In the genomic region with DNA sequence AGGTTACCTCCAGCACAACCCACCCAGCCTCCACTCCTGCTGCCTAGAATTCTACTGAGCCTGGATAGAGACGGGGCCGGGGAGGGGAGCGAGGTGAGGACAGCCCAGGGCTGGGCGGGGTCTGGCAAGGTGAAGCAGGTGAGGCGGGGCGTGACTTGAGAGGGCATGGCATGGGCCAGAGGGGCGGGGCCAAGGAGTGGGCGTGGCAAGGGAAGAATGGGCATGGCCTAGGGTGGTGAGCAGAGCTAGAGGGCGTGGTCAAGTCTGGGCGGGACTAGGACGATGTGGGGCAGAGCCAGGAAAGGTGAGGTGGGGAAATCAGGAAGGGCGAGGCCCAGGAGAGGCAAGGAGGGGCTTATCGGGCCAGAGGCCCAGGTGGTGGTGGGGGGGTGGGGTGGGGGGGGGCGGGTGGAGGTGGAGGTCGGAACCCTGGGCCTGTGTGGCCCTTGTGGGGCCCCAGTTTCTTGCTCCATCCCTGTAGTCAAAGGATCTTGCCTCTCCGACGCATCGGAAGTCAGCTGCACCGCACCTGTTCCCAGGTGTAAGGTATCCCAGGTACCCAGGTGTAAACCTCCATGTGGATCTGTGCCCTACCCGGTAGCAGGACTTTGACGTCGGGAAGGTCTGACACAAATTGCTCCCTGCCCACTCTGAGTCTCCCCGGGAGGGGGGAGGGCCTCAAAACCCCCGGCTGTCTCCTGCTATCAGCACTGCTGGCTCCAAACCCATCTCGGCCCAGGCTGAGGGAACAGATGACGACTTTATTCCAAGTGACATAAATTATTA, we compare ENCODE assay signal across 10 cellular contexts. TPM values are rescaled to one million over a fixed set of nuclear protein-coding genes. Genes with fewer than 3 reads are reported as not detected.
DNase-seq lines count a peak whose midpoint lies in the region; ATAC-seq and TF ChIP-seq lines count a peak whose summit lies in the region.
"Had no signal": no experiment of that assay in that cellular context is flagged by ENCODE, and none has a peak within 500 bp of the region (broad histone marks: within the 10 kb centered on the region; RNA-seq: fewer than 3 reads in every experiment).

No MANE protein-coding gene starts in this region.

- H3K27me3 ChIP-seq in neuronal stem cell (ENCODE audit: control insufficient read depth in 3 of 3, insufficient read depth in 3 of 3, low read depth in 1 of 3, low read length in 3 of 3) (peaks cover 0 to 2% (median 0%) of the 10 kb centered on the region in 3 experiments), esophagus muscularis mucosa (peaks cover 0 to 42% (median 6%) of the 10 kb centered on the region in 4 donors)

- DNase-seq in Daoy (ENCODE audit: low read depth) (peak; percentile 45), NCI-H2029 treated with DMSO at 0.1 percent for 48 hours (lab: John Stamatoyannopoulos, UW) (peak; percentile 51), MCF 10A (ENCODE audit: unreplicated experiment) (peak; percentile 77), neuronal stem cell (ENCODE audit: low spot score) (no peak), esophagus muscularis mucosa (ENCODE audit: extremely low spot score) (no peak)
- DNase-seq: activated naive CD8-positive, alpha-beta T cell treated with anti-CD3 and anti-CD28 coated beads, Interleukin-2, amount 10 ng/mL, durations not matched to agents 7 days and 5 days had no signal

- H3K27me3 Mint-ChIP-seq in MCF 10A (ENCODE audit: insufficient read depth, unreplicated experiment) = peaks cover 11% of the 10 kb centered on the region

- no peak overlapping the region for H3K18ac ChIP-seq in neuronal stem cell (ENCODE audit: low read length)

- H3K79me1 ChIP-seq in neuronal stem cell (ENCODE audit: low read depth, low read length) = peaks cover 2% of the 10 kb centered on the region

- no peak overlapping the region for H2BK12ac ChIP-seq in neuronal stem cell (ENCODE audit: low read length)

- no peaks in the 10 kb centered on the region for H3K36me3 Mint-ChIP-seq in MCF 10A (ENCODE audit: insufficient read depth, unreplicated experiment)

- H3K4me1 ChIP-seq in neuronal stem cell (ENCODE audit: control insufficient read depth in 2 of 2, insufficient read depth in 1 of 2, low read depth in 1 of 2, low read length in 2 of 2) (no peaks in the 10 kb centered on the region), esophagus muscularis mucosa (no peaks in the 10 kb centered on the region)
- H3K4me1 ChIP-seq: gastroesophageal sphincter had no signal

- CTCF ChIA-PET in MCF 10A (lab: Yijun Ruan, JAX) = interaction anchor here (1.0 kb wide), 1 partner anchor 133 kb away, joined by 3 read pairs; no protein-coding TSS in a partner anchor

- POLR2A ChIA-PET in MCF 10A (lab: Yijun Ruan, JAX) = interaction anchor here (0.7 kb wide), 1 partner anchor 79 kb away, joined by 3 read pairs; no protein-coding TSS in a partner anchor

- H3K27ac ChIP-seq in neuronal stem cell (replicated peaks; ENCODE audit: low read length) (no peak overlapping the region), esophagus muscularis mucosa (replicated peaks in 1 of 4) (no peak overlapping the region)
- H3K27ac ChIP-seq: gastroesophageal sphincter had no signal

- H2BK120ac ChIP-seq in neuronal stem cell (ENCODE audit: low read depth, low read length) = no peak overlapping the region

- H2BK5ac ChIP-seq in neuronal stem cell (ENCODE audit: low read length) = no peak overlapping the region

- peak overlapping the region; percentile 18 for H3K4me3 Mint-ChIP-seq in MCF 10A (ENCODE audit: unreplicated experiment)
- H3K4me3 Mint-ChIP-seq: activated naive CD8-positive, alpha-beta T cell treated with anti-CD3 and anti-CD28 coated beads, Interleukin-2, amount 10 ng/mL, durations not matched to agents 7 days and 5 days had no signal

- no peak overlapping the region for H3K4ac ChIP-seq in neuronal stem cell (ENCODE audit: low read length)

- no peak overlapping the region for H3K14ac ChIP-seq in neuronal stem cell (ENCODE audit: low read length)

- H3K4me3 ChIP-seq in neuronal stem cell (ENCODE audit: low read length in 2 of 2) (no peak overlapping the region), esophagus muscularis mucosa (no peak overlapping the region)
- H3K4me3 ChIP-seq: gastroesophageal sphincter had no signal

- H3K27ac Mint-ChIP-seq in MCF 10A (ENCODE audit: low read depth, unreplicated experiment) = no peak overlapping the region
- H3K27ac Mint-ChIP-seq: activated naive CD8-positive, alpha-beta T cell treated with anti-CD3 and anti-CD28 coated beads, Interleukin-2, amount 10 ng/mL, durations not matched to agents 7 days and 5 days had no signal

- H3K4me1 Mint-ChIP-seq in MCF 10A (ENCODE audit: insufficient read depth, unreplicated experiment) = no peaks in the 10 kb centered on the region
- H3K4me1 Mint-ChIP-seq: activated naive CD8-positive, alpha-beta T cell treated with anti-CD3 and anti-CD28 coated beads, Interleukin-2, amount 10 ng/mL, durations not matched to agents 7 days and 5 days had no signal

- peak overlapping the region; percentile 19 for H2AK5ac ChIP-seq in neuronal stem cell (ENCODE audit: low read depth, low read length)

- TF ChIP-seq CTCF in MCF 10A (IDR thresholded peaks at IDR 0.05; ENCODE audit: unreplicated experiment) (no peak), esophagus muscularis mucosa (IDR thresholded peaks at IDR 0.05) (no peak)

- no TSS peak for BruUV-seq in MCF 10A (replicated peaks; lab: Mats Ljungman, UMichigan)

- no peaks in the 10 kb centered on the region for H3K9me3 ChIP-seq in neuronal stem cell (replicated peaks in 1 of 2; ENCODE audit: control insufficient read depth in 2 of 2, insufficient read depth in 1 of 2, low read depth in 1 of 2, low read length in 2 of 2)
- no peaks in the 10 kb centered on the region for H3K9me3 ChIP-seq in esophagus muscularis mucosa
- H3K9me3 ChIP-seq: gastroesophageal sphincter had no signal

- no peak overlapping the region for H2AFZ ChIP-seq in neuronal stem cell (ENCODE audit: low read length)

- no peak overlapping the region for H2BK15ac ChIP-seq in neuronal stem cell (ENCODE audit: low read length)

- WGBS in neuronal stem cell (ENCODE audit: extremely low coverage in 2 of 2, insufficient read length in 2 of 2, insufficient replicate concordance in 1 of 2), 2 donors = no CpG with 5 or more reads among the region's 26 CpGs
- WGBS in esophagus muscularis mucosa = 37% methylated on average over 21 of the region's 26 CpGs

- H3K9ac ChIP-seq in neuronal stem cell (ENCODE audit: low read depth, low read length, poor library complexity) = no peak overlapping the region

- H3K4me2 ChIP-seq in neuronal stem cell (ENCODE audit: insufficient read depth, low read length, poor library complexity, severe bottlenecking) = no peak overlapping the region

- ATAC-seq in GM18498 (IDR thresholded peaks at IDR 0.05; ENCODE audit: unreplicated experiment) (no peak), HG03139 (IDR thresholded peaks at IDR 0.05; ENCODE audit: unreplicated experiment) (no peak), GM19463 (IDR thresholded peaks at IDR 0.05; ENCODE audit: unreplicated experiment) (no peak)
- ATAC-seq: gastroesophageal sphincter had no signal

- TF ChIP-seq POLR2A in esophagus muscularis mucosa (IDR thresholded peaks at IDR 0.05; ENCODE audit: low read depth) = no peak

- intact Hi-C loops in MCF 10A (cut with micrococcal nuclease) = no loop called here
- intact Hi-C loops in esophagus muscularis mucosa (cut with DNase I) = no loop called here

- H3K36me3 ChIP-seq in neuronal stem cell (replicated peaks in 1 of 2; ENCODE audit: control insufficient read depth in 2 of 2, insufficient read depth in 2 of 2, low read length in 2 of 2) (no peaks in the 10 kb centered on the region), esophagus muscularis mucosa (no peaks in the 10 kb centered on the region)
- H3K36me3 ChIP-seq: gastroesophageal sphincter had no signal

- no peak overlapping the region for H4K91ac ChIP-seq in neuronal stem cell (ENCODE audit: low read depth, low read length, poor library complexity)

- H4K8ac ChIP-seq in neuronal stem cell (ENCODE audit: low read depth, low read length) = no peak overlapping the region

- peak overlapping the region; percentile 58 for H3K23ac ChIP-seq in neuronal stem cell (ENCODE audit: low read depth, low read length, poor library complexity)

- TF ChIP-seq EP300 in esophagus muscularis mucosa (IDR thresholded peaks at IDR 0.05) = no peak

- peaks cover 9% of the 10 kb centered on the region for H3K9me3 Mint-ChIP-seq in MCF 10A (ENCODE audit: unreplicated experiment)

RNA-seq across cellular contexts. Expression of a gene that starts 32.8 kb away (rescaled TPM):
- not detected in 2 replicates for total RNA-seq in Daoy (2014; rRNA removed; shearing (Covaris generic))
- total RNA-seq in MCF 10A (2022) (not detected in 2 replicates), esophagus muscularis mucosa (not detected)
- polyA plus RNA-seq in neuronal stem cell (2013, experiment 1 of 2) = not detected
- not detected for polyA plus RNA-seq in neuronal stem cell (2013, experiment 2 of 2)

RNA-seq across cellular contexts. Expression of a gene that starts 54.9 kb away (rescaled TPM):
- total RNA-seq in Daoy (2014; rRNA removed; shearing (Covaris generic)) = 42.9 and 46.9 TPM in 2 replicates
- total RNA-seq in MCF 10A (2022) (0.98 and 2.7 TPM in 2 replicates), esophagus muscularis mucosa (under 1 TPM in 1 of 4 donors, not detected in 3; 0.17 TPM)
- polyA plus RNA-seq in neuronal stem cell (2013, experiment 1 of 2) = under 0.01 TPM
- polyA plus RNA-seq in neuronal stem cell (2013, experiment 2 of 2) = not detected

Comparison
In these comparisons a context has a peak if more than half of its experiments do, and no peak if none do; other contexts are left out.
1. DNase-seq: peak in Daoy (single experiment), NCI-H2029 treated with DMSO at 0.1 percent for 48 hours (single experiment) and MCF 10A (single experiment); none in neuronal stem cell (single experiment) and esophagus muscularis mucosa (single experiment).
2. RNA of a gene that starts 54.9 kb away (total RNA-seq): 42.9 to 46.9 TPM in Daoy; 0.98 to 2.7 TPM in MCF 10A and 0.17 TPM in esophagus muscularis mucosa; every median in the first group is over 10 times any median in the second.